Comparison of ENCODE assay signal across 9 cellular contexts in the genomic region with DNA sequence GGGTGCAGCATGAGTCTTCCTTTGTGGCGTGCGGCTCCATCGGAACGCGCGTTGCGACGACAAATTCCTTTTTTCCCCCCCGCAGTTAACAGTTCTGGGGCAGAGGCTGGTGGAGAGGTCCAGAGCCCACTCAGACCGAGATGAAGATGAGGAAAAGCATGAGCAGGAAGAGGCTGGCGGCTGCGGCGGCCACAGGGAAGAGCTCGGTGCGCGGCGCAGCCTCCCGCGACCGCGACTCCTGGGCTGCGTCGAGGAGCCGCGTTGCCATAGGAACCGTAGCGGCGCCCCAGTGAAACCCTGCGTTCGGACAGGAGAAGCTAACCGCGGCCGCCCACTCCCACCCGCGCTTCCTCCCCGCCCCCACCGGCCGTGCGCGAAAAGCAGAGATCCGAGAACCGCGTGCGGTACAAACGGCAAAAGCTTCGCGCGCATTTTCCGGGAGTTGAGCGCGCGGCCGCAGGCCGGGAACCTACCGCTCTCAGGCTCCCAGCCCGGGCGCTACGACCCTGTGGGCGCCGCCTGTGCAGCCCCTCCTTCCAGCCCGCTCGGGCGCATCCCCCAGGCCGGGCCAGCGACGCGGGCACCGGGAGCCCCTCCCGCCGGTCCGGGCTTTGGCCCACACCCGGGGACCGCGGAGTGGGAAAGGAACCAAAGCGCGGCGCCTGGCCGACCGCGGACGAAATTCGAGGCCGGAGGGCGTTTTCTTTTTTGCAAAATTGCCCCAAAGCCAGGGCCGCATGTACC.
DNase-seq lines count a peak whose midpoint lies in the region; ATAC-seq and TF ChIP-seq lines count a peak whose summit lies in the region.
"Had no signal": no experiment of that assay in that cellular context is flagged by ENCODE, and none has a peak within 500 bp of the region (broad histone marks: within the 10 kb centered on the region; RNA-seq: fewer than 3 reads in every experiment).

No MANE protein-coding gene starts in this region.

- no peaks in the 10 kb centered on the region for H3K9me3 Mint-ChIP-seq in naive thymus-derived CD8-positive, alpha-beta T cell

- in situ Hi-C loops in transverse colon (cut with MboI; ENCODE audit: low pct_ligation_motif_present in 1 of 4, low pct_unique_long_range_greater_than_20kb in 1 of 4, low sequenced_read_pairs in 3 of 4), result no loop called here

- 0 to 2% methylated on average over 4 to 70 of the region's 85 CpGs for WGBS in transverse colon (ENCODE audit: low coverage in 1 of 2), 2 donors

- peak overlapping the region in 3 of 10 donors; percentile 45 to 74 (median 56) for H3K27ac Mint-ChIP-seq in naive thymus-derived CD8-positive, alpha-beta T cell

- TF ChIP-seq POLR2A in Peyer's patch (IDR thresholded peaks at IDR 0.05) (no peak), transverse colon (IDR thresholded peaks at IDR 0.05) (no peak)

- peaks cover 29 to 89% (median 50%) of the 10 kb centered on the region in 5 donors for H3K27me3 Mint-ChIP-seq in naive thymus-derived CD8-positive, alpha-beta T cell

- H3K9me3 ChIP-seq in Peyer's patch (no peaks in the 10 kb centered on the region), transverse colon (no peaks in the 10 kb centered on the region)

- H3K4me1 Mint-ChIP-seq in naive thymus-derived CD8-positive, alpha-beta T cell, result peaks cover 3 to 24% (median 11%) of the 10 kb centered on the region in 4 donors

- H3K36me3 Mint-ChIP-seq in naive thymus-derived CD8-positive, alpha-beta T cell, result peaks cover 0 to 2% (median 0%) of the 10 kb centered on the region in 3 donors

- ATAC-seq in naive thymus-derived CD8-positive, alpha-beta T cell, result peak; percentile 45 to 65
- ATAC-seq in GM18502 (IDR thresholded peaks at IDR 0.05; ENCODE audit: poor library complexity, unreplicated experiment), result no peak
- no peak for ATAC-seq in HG03097 (IDR thresholded peaks at IDR 0.05; ENCODE audit: low FRiP score, unreplicated experiment)

- H3K4me3 ChIP-seq in Peyer's patch (peak overlapping the region; percentile 7 to 49 (median 44)), transverse colon (peak overlapping the region; percentile 5 to 53 (median 21))
- H3K4me3 ChIP-seq: lung had no signal

- H3K36me3 ChIP-seq in Peyer's patch (no peaks in the 10 kb centered on the region), transverse colon (no peaks in the 10 kb centered on the region)

- peak overlapping the region; percentile 78 to 92 (median 88) for H3K4me3 Mint-ChIP-seq in naive thymus-derived CD8-positive, alpha-beta T cell

- H3K27me3 ChIP-seq in Peyer's patch, result peaks cover 0 to 28% of the 10 kb centered on the region in 2 donors
- peaks cover 81% of the 10 kb centered on the region for H3K27me3 ChIP-seq in transverse colon

- no peak for TF ChIP-seq EP300 in transverse colon (IDR thresholded peaks at IDR 0.05; ENCODE audit: low read depth)

- DNase-seq in EH (ENCODE audit: low read depth) (peak; percentile 4), Peyer's patch (no peak), ecto neural progenitor cell (ENCODE audit: low spot score) (peak; percentile 69), transverse colon (peak; percentile 14), SW 1271 (lab: John Stamatoyannopoulos, UW) (no peak)
- DNase-seq in naive thymus-derived CD8-positive, alpha-beta T cell, result peak in 5 of 10 donors; percentile 2 to 17 (median 8)

- H3K4me1 ChIP-seq in Peyer's patch (peaks cover 0 to 22% (median 9%) of the 10 kb centered on the region in 4 donors), transverse colon (peaks cover 0 to 21% (median 18%) of the 10 kb centered on the region in 4 donors)

- H3K27ac ChIP-seq in Peyer's patch, result no peak overlapping the region
- H3K27ac ChIP-seq in transverse colon, result no peak overlapping the region

- intact Hi-C loops in transverse colon (cut with DNase I; ENCODE audit: low total_unique reads), result no loop called here

- no peak for TF ChIP-seq CTCF in Peyer's patch (IDR thresholded peaks at IDR 0.05)
- TF ChIP-seq CTCF in transverse colon (IDR thresholded peaks at IDR 0.05), result no peak

- POLR2A ChIA-PET in naive thymus-derived CD8-positive, alpha-beta T cell (lab: Charles Lee), result interaction anchor here (0.6 to 1.9 kb wide), 4 partner anchors 21 to 214 kb away, joined by 3 to 9 read pairs (median 3); no protein-coding TSS in a partner anchor

Comparison
In these comparisons a context has a peak if more than half of its experiments do, and no peak if none do; other contexts are left out.
1. DNase-seq: peak in EH (single experiment), ecto neural progenitor cell (single experiment) and transverse colon (single experiment); none in Peyer's patch (0 of 3) and SW 1271 (0 of 2).
2. ATAC-seq: peak in naive thymus-derived CD8-positive, alpha-beta T cell (2 of 2); none in GM18502 (single experiment) and HG03097 (single experiment).